ENCODE assay signal across 13 cellular contexts in the genomic region with DNA sequence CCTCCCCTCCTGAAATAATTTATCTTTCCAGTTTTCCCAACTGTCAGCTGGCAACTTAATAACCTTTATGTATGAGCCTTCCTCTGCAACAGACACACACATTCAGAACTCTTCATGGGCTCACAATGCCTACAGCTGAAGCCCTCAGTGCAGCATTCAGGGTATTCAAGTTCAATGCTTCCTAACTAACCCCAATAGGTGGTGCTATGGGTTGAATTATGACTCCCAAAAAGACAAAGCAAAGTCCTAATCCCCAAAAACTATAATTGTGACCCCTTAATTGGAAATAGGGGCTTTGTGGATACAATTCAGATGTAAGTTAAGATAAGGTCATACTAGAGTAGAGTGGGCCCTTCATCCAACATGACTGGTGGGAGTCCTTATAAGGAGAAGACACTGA.
DNase-seq lines count a peak whose midpoint lies in the region; ATAC-seq and TF ChIP-seq lines count a peak whose summit lies in the region.
"Had no signal": no experiment of that assay in that cellular context is flagged by ENCODE, and none has a peak within 500 bp of the region (broad histone marks: within the 10 kb centered on the region; RNA-seq: fewer than 3 reads in every experiment).

No MANE protein-coding gene starts in this region.

- H3K27me3 ChIP-seq in cardiac muscle cell (no peaks in the 10 kb centered on the region), endodermal cell (ENCODE audit: control insufficient read depth, insufficient read depth, low read length, poor library complexity, severe bottlenecking) (no peaks in the 10 kb centered on the region)
- H3K27me3 ChIP-seq: adrenal gland, heart left ventricle had no signal

- H3K4me1 ChIP-seq in cardiac muscle cell (ENCODE audit: low read depth) (peaks cover 3% of the 10 kb centered on the region), endodermal cell (ENCODE audit: control insufficient read depth, insufficient read depth, low read length) (no peaks in the 10 kb centered on the region)
- H3K4me1 ChIP-seq: adrenal gland, heart left ventricle had no signal

- H3K27ac ChIP-seq in cardiac muscle cell, result no peak overlapping the region
- H3K27ac ChIP-seq in endodermal cell (ENCODE audit: low read depth, low read length), result no peak overlapping the region
- H3K27ac ChIP-seq: adrenal gland, C4-2B, heart left ventricle had no signal

- ATAC-seq in Right ventricle myocardium inferior, result no peak
- ATAC-seq in stimulated activated naive B cell treated with anti-CD40 and anti-IgM and Interleukin-4, amounts not matched to agents 10 μg/mL and 1 μg/mL and 100 μg/mL, for 72 hours (replicated peaks), result peak; percentile 43 to 50
- no peak for ATAC-seq in GM18867 (IDR thresholded peaks at IDR 0.05; ENCODE audit: unreplicated experiment)

- intact Hi-C loops in Right ventricle myocardium inferior (cut with DNase I), result no loop called here

- H3K27me3 Mint-ChIP-seq in endodermal cell (ENCODE audit: insufficient read depth), result no peaks in the 10 kb centered on the region
- H3K27me3 Mint-ChIP-seq in stimulated activated naive B cell treated with anti-CD40 and anti-IgM and Interleukin-4, amounts not matched to agents 10 μg/mL and 1 μg/mL and 100 μg/mL, for 72 hours, result peaks cover 5 to 7% of the 10 kb centered on the region in 2 donors
- no peaks in the 10 kb centered on the region for H3K27me3 Mint-ChIP-seq in activated CD4-positive, alpha-beta T cell treated with anti-CD3 and anti-CD28 coated beads, Interleukin-2, amount 10 ng/mL, durations not matched to agents 7 days and 5 days

- H3K4me3 Mint-ChIP-seq in endodermal cell, result no peak overlapping the region
- H3K4me3 Mint-ChIP-seq in stimulated activated naive B cell treated with anti-CD40 and anti-IgM and Interleukin-4, amounts not matched to agents 10 μg/mL and 1 μg/mL and 100 μg/mL, for 72 hours, result no peak overlapping the region
- H3K4me3 Mint-ChIP-seq in activated CD4-positive, alpha-beta T cell treated with anti-CD3 and anti-CD28 coated beads, Interleukin-2, amount 10 ng/mL, durations not matched to agents 7 days and 5 days, result no peak overlapping the region

- no peaks in the 10 kb centered on the region for H3K4me1 Mint-ChIP-seq in endodermal cell
- H3K4me1 Mint-ChIP-seq in stimulated activated naive B cell treated with anti-CD40 and anti-IgM and Interleukin-4, amounts not matched to agents 10 μg/mL and 1 μg/mL and 100 μg/mL, for 72 hours, result no peaks in the 10 kb centered on the region
- H3K4me1 Mint-ChIP-seq in activated CD4-positive, alpha-beta T cell treated with anti-CD3 and anti-CD28 coated beads, Interleukin-2, amount 10 ng/mL, durations not matched to agents 7 days and 5 days, result no peaks in the 10 kb centered on the region

- no peaks in the 10 kb centered on the region for H3K36me3 Mint-ChIP-seq in endodermal cell (ENCODE audit: low read depth)
- peaks cover 2 to 4% of the 10 kb centered on the region in 2 donors for H3K36me3 Mint-ChIP-seq in stimulated activated naive B cell treated with anti-CD40 and anti-IgM and Interleukin-4, amounts not matched to agents 10 μg/mL and 1 μg/mL and 100 μg/mL, for 72 hours
- H3K36me3 Mint-ChIP-seq in activated CD4-positive, alpha-beta T cell treated with anti-CD3 and anti-CD28 coated beads, Interleukin-2, amount 10 ng/mL, durations not matched to agents 7 days and 5 days (ENCODE audit: low read depth), result no peaks in the 10 kb centered on the region

- CTCF ChIA-PET in activated CD4-positive, alpha-beta T cell treated with anti-CD3 and anti-CD28 coated beads, Interleukin-2, amount 10 ng/mL, durations not matched to agents 7 days and 5 days (lab: Charles Lee), result no interaction called here

- DNase-seq in cardiac muscle cell (ENCODE audit: low read depth in 1 of 2, low spot score in 1 of 2) (peak; percentile 5 to 54), Right ventricle myocardium inferior (ENCODE audit: missing footprints) (no peak), NB4 (ENCODE audit: low read depth) (peak; percentile 44), endodermal cell (no peak)
- no peak for DNase-seq in stimulated activated naive B cell treated with anti-CD40 and anti-IgM and Interleukin-4, amounts not matched to agents 10 μg/mL and 1 μg/mL and 100 μg/mL, for 72 hours
- DNase-seq in activated CD4-positive, alpha-beta T cell treated with anti-CD3 and anti-CD28 coated beads, Interleukin-2, amount 10 ng/mL, durations not matched to agents 7 days and 5 days, result no peak
- no peak for DNase-seq in stimulated activated CD4-positive, alpha-beta T cell treated with anti-CD3 and anti-CD28 coated beads, Interleukin-2, amount 100 ng/mL, for 24 hours
- DNase-seq: activated CD4-positive, alpha-beta T cell treated with anti-CD3 and anti-CD28 coated beads for 4 hours; adrenal gland; heart left ventricle; occipital lobe had no signal

- H3K4me3 ChIP-seq in cardiac muscle cell, result no peak overlapping the region
- H3K4me3 ChIP-seq in NB4 (ENCODE audit: low read depth, low read length), result no peak overlapping the region
- H3K4me3 ChIP-seq in endodermal cell (ENCODE audit: low read length), result no peak overlapping the region
- H3K4me3 ChIP-seq: adrenal gland, heart left ventricle had no signal

- TF ChIP-seq POLR2A in NB4 (IDR thresholded peaks at IDR 0.05; ENCODE audit: extremely low read depth, insufficient read length), result no peak

- no peaks in the 10 kb centered on the region for H3K36me3 ChIP-seq in cardiac muscle cell
- H3K36me3 ChIP-seq in endodermal cell (ENCODE audit: control insufficient read depth, insufficient read depth, low read length), result no peaks in the 10 kb centered on the region
- H3K36me3 ChIP-seq: adrenal gland, heart left ventricle had no signal

- POLR2A ChIA-PET in activated CD4-positive, alpha-beta T cell treated with anti-CD3 and anti-CD28 coated beads, Interleukin-2, amount 10 ng/mL, durations not matched to agents 7 days and 5 days (lab: Charles Lee), result no interaction called here

- peaks cover 6% of the 10 kb centered on the region for H3K9me3 Mint-ChIP-seq in endodermal cell
- no peaks in the 10 kb centered on the region for H3K9me3 Mint-ChIP-seq in stimulated activated naive B cell treated with anti-CD40 and anti-IgM and Interleukin-4, amounts not matched to agents 10 μg/mL and 1 μg/mL and 100 μg/mL, for 72 hours
- H3K9me3 Mint-ChIP-seq in activated CD4-positive, alpha-beta T cell treated with anti-CD3 and anti-CD28 coated beads, Interleukin-2, amount 10 ng/mL, durations not matched to agents 7 days and 5 days, result no peaks in the 10 kb centered on the region

- peak; percentile 57 for TF ChIP-seq CTCF in cardiac muscle cell (IDR thresholded peaks at IDR 0.05; ENCODE audit: low read depth, low read length)
- TF ChIP-seq CTCF in NB4 (IDR thresholded peaks at IDR 0.05; ENCODE audit: low read depth, low read length), result peak; percentile 30
- TF ChIP-seq CTCF in endodermal cell (conservative IDR thresholded peaks at IDR 0.05), result peak; percentile 56

- H3K9ac ChIP-seq in endodermal cell (ENCODE audit: extremely low read depth, low read length, poor library complexity, severe bottlenecking), result no peak overlapping the region

- H3K27ac Mint-ChIP-seq in endodermal cell, result no peak overlapping the region
- H3K27ac Mint-ChIP-seq in stimulated activated naive B cell treated with anti-CD40 and anti-IgM and Interleukin-4, amounts not matched to agents 10 μg/mL and 1 μg/mL and 100 μg/mL, for 72 hours, result no peak overlapping the region
- no peak overlapping the region for H3K27ac Mint-ChIP-seq in activated CD4-positive, alpha-beta T cell treated with anti-CD3 and anti-CD28 coated beads, Interleukin-2, amount 10 ng/mL, durations not matched to agents 7 days and 5 days

- H3K9me3 ChIP-seq in cardiac muscle cell (ENCODE audit: low read depth) (no peaks in the 10 kb centered on the region), endodermal cell (ENCODE audit: control insufficient read depth, low read length) (peaks cover 7% of the 10 kb centered on the region)
- H3K9me3 ChIP-seq: adrenal gland had no signal

Comparison
In these comparisons a context has a peak if more than half of its experiments do, and no peak if none do; other contexts are left out.
1. DNase-seq: peak in cardiac muscle cell (2 of 2) and NB4 (single experiment); none in Right ventricle myocardium inferior (single experiment), endodermal cell (single experiment), stimulated activated naive B cell treated with anti-CD40 and anti-IgM and Interleukin-4, amounts not matched to agents 10 μg/mL and 1 μg/mL and 100 μg/mL, for 72 hours (single experiment), activated CD4-positive, alpha-beta T cell treated with anti-CD3 and anti-CD28 coated beads, Interleukin-2, amount 10 ng/mL, durations not matched to agents 7 days and 5 days (single experiment) and stimulated activated CD4-positive, alpha-beta T cell treated with anti-CD3 and anti-CD28 coated beads, Interleukin-2, amount 100 ng/mL, for 24 hours (0 of 2).
2. ATAC-seq: peak in stimulated activated naive B cell treated with anti-CD40 and anti-IgM and Interleukin-4, amounts not matched to agents 10 μg/mL and 1 μg/mL and 100 μg/mL, for 72 hours (2 of 2); none in Right ventricle myocardium inferior (single experiment) and GM18867 (single experiment).
3. Peak in every context shown above with its lines, with median percentiles within 50 percentile points of each other: CTCF ChIP-seq.